In genomic region chr11:66344550-66345315, GRCh38 we compare ENCODE assay signal across 1 cellular context.
TF ChIP-seq lines count a peak whose summit lies in the region.

TSS of gene BRMS1 (minus strand) at chr11:66345104. CDS start at chr11:66342234, 2,870 bp downstream.

TF ChIP-seq in HepG2, 621 proteins besides CTCF, POLR2A, EP300 and RAD21 (continued from another document and continues in another):
- TF ChIP-seq AKNA (CRISPR knock-in tag; IDR thresholded peaks at IDR 0.05; ENCODE audit: borderline replicate concordance), result no peak
- peak; percentile 51; the same call in 1 of the 2 replicates for TF ChIP-seq SALL2 (CRISPR knock-in tag; IDR thresholded peaks at IDR 0.05)
- no peak for TF ChIP-seq NFRKB (IDR thresholded peaks at IDR 0.05)
- TF ChIP-seq ZNF878 (CRISPR knock-in tag; IDR thresholded peaks at IDR 0.05), result no peak
- no peak for TF ChIP-seq ZEB1 (IDR thresholded peaks at IDR 0.05; ENCODE audit: insufficient replicate concordance, low read depth)
- TF ChIP-seq BRD4 (CRISPR knock-in tag; IDR thresholded peaks at IDR 0.05), result no peak
- peak; percentile 89; the same call in 1 of the 2 replicates for TF ChIP-seq BORCS8-MEF2B (CRISPR knock-in tag; IDR thresholded peaks at IDR 0.05)
- TF ChIP-seq GPN1 (CRISPR knock-in tag; IDR thresholded peaks at IDR 0.05; ENCODE audit: borderline replicate concordance), result no peak
- no peak for TF ChIP-seq PBX2 (CRISPR knock-in tag; IDR thresholded peaks at IDR 0.05)
- no peak for TF ChIP-seq ZNF569 (CRISPR knock-in tag; IDR thresholded peaks at IDR 0.05; ENCODE audit: borderline replicate concordance)
- no peak for TF ChIP-seq JUND (CRISPR knock-in tag; IDR thresholded peaks at IDR 0.05)
- no peak for TF ChIP-seq ATAD3A (CRISPR knock-in tag; IDR thresholded peaks at IDR 0.05)
- peak; percentile 77 for TF ChIP-seq YY1 (IDR thresholded peaks at IDR 0.05; ENCODE audit: insufficient read depth, insufficient replicate concordance, low read depth, low read length)
- TF ChIP-seq CREB3 (CRISPR knock-in tag; IDR thresholded peaks at IDR 0.05), result no peak
- TF ChIP-seq ZNF12 (CRISPR knock-in tag; IDR thresholded peaks at IDR 0.05), result no peak
- 0 out of 2 replicates have a peak, but pooled peaks have one; percentile 53 for TF ChIP-seq TOPORS (CRISPR knock-in tag; IDR thresholded peaks at IDR 0.05)
- TF ChIP-seq RFX5 (IDR thresholded peaks at IDR 0.05; ENCODE audit: low read depth, low read length), result no peak
- peak; percentile 95 for TF ChIP-seq ZNF143 (CRISPR knock-in tag; IDR thresholded peaks at IDR 0.05)
- TF ChIP-seq TFAP4 (IDR thresholded peaks at IDR 0.05; ENCODE audit: borderline replicate concordance, low read depth), result no peak; the same call in 1 of the 2 replicates
- no peak; the same call in 1 of the 2 replicates for TF ChIP-seq STAT6 (CRISPR knock-in tag; IDR thresholded peaks at IDR 0.05; ENCODE audit: borderline replicate concordance)
- TF ChIP-seq RFX3 (CRISPR knock-in tag; IDR thresholded peaks at IDR 0.05), result peak; percentile 85
- peak; percentile 22; the same call in 1 of the 2 replicates for TF ChIP-seq ZSCAN21 (CRISPR knock-in tag; IDR thresholded peaks at IDR 0.05; ENCODE audit: borderline replicate concordance)
- TF ChIP-seq BCL6 (CRISPR knock-in tag; IDR thresholded peaks at IDR 0.05), result no peak
- peak; percentile 97 for TF ChIP-seq ZNF639 (CRISPR knock-in tag; conservative IDR thresholded peaks at IDR 0.05)
- TF ChIP-seq XRCC5 (optimal IDR thresholded peaks at IDR 0.05; ENCODE audit: low read length), result peak; percentile 64
- no peak for TF ChIP-seq HNF4A (CRISPR knock-in tag; IDR thresholded peaks at IDR 0.05)
- no peak for TF ChIP-seq MATR3 (CRISPR knock-in tag; IDR thresholded peaks at IDR 0.05)
- no peak for TF ChIP-seq ZNF772 (CRISPR knock-in tag; IDR thresholded peaks at IDR 0.05)
- no peak for TF ChIP-seq EED (CRISPR knock-in tag; IDR thresholded peaks at IDR 0.05)
- no peak for TF ChIP-seq JARID2 (CRISPR knock-in tag; IDR thresholded peaks at IDR 0.05; ENCODE audit: insufficient replicate concordance)
- no peak for TF ChIP-seq KDM6A (CRISPR knock-in tag; IDR thresholded peaks at IDR 0.05; ENCODE audit: low read depth)
- TF ChIP-seq ZNF432 (CRISPR knock-in tag; IDR thresholded peaks at IDR 0.05; ENCODE audit: borderline replicate concordance), result no peak
- peak; percentile 57; the same call in 1 of the 2 replicates for TF ChIP-seq MYC (CRISPR knock-in tag; IDR thresholded peaks at IDR 0.05; ENCODE audit: borderline replicate concordance)
- no peak for TF ChIP-seq ZNF33A (CRISPR knock-in tag; IDR thresholded peaks at IDR 0.05; ENCODE audit: borderline replicate concordance)
- no peak; the same call in 1 of the 2 replicates for TF ChIP-seq TBX2 (CRISPR knock-in tag; IDR thresholded peaks at IDR 0.05; ENCODE audit: borderline replicate concordance)
- 0 out of 2 replicates have a peak, but pooled peaks have one; percentile 36 for TF ChIP-seq ZNF619 (CRISPR knock-in tag; IDR thresholded peaks at IDR 0.05)
- no peak for TF ChIP-seq ZBTB4 (CRISPR knock-in tag; IDR thresholded peaks at IDR 0.05; ENCODE audit: borderline replicate concordance)
- no peak for TF ChIP-seq ZNF503 (CRISPR knock-in tag; IDR thresholded peaks at IDR 0.05)
- TF ChIP-seq SPEN (CRISPR knock-in tag; IDR thresholded peaks at IDR 0.05; ENCODE audit: low read depth), result peak; percentile 94
- TF ChIP-seq RBAK (CRISPR knock-in tag; IDR thresholded peaks at IDR 0.05), result no peak
- no peak for TF ChIP-seq SOX13 (IDR thresholded peaks at IDR 0.05)
- TF ChIP-seq SOX13 (CRISPR knock-in tag; conservative IDR thresholded peaks at IDR 0.05 in 1 of 2, IDR thresholded peaks at IDR 0.05 in 1 of 2), result no peak
- no peak for TF ChIP-seq ZNF431 (CRISPR knock-in tag; IDR thresholded peaks at IDR 0.05; ENCODE audit: borderline replicate concordance, low read depth)
- peak; percentile 95 for TF ChIP-seq ZNF574 (CRISPR knock-in tag; IDR thresholded peaks at IDR 0.05)
- no peak for TF ChIP-seq ZNF720 (CRISPR knock-in tag; IDR thresholded peaks at IDR 0.05)
